ENCODE assay signal across 8 cellular contexts in the genomic region with DNA sequence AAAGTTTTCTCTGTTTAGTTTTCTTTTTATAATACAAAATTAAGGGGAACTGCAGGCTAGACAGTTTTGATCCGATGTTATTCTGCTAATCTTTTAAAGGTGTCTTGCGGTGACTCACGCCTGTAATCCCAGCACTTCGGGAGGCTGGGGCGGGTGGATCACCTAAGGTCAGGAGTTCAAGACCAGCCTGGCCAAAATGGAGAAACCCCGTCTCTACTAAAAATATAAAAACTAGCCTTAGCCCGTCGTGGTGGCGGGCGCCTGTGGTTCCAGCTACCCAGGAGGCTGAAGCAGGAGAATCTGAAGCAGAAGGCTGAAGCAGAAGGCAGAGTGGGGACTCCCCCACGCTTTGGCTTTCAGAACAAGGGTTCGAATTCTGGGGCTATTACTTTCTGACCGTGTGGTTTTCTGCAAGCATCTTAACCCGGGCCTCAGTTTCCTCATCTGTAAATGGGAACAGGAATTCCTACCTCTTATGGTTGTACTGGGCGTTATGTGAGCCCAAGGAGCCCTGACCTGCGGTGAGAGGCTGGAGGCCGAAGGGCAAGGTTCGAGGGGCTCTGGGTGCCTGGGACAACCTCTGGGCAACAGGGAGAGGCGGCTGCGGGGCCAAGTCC. TPM values are rescaled to one million over a fixed set of nuclear protein-coding genes. Genes with fewer than 3 reads are reported as not detected.
DNase-seq lines count a peak whose midpoint lies in the region; ATAC-seq and TF ChIP-seq lines count a peak whose summit lies in the region.

No MANE protein-coding gene starts in this region.

- no peak for DNase-seq in DND-41
- no peak for DNase-seq in PC-3
- no peak for DNase-seq in epithelial cell of proximal tubule (ENCODE audit: low read depth)
- DNase-seq in osteocyte (ENCODE audit: extremely low spot score, unreplicated experiment): no peak
- DNase-seq in SIG-M5 treated with dmso at 0.1 percent for 504 hours (lab: John Stamatoyannopoulos, UW; ENCODE audit: unreplicated experiment): no peak

- H3K9me2 ChIP-seq in PC-3 (replicated peaks; ENCODE audit: low read length): no peaks in the 10 kb centered on the region

- POLR2A ChIA-PET in PC-3 (lab: Charles Lee; ENCODE audit: unreplicated experiment): no interaction called here

- H4K20me1 ChIP-seq in DND-41 (ENCODE audit: insufficient read depth, low read length): 0 out of 2 replicates have a peak, but pooled peaks cover 2% of the 10 kb centered on the region
- no peaks in the 10 kb centered on the region for H4K20me1 ChIP-seq in PC-3 (ENCODE audit: low read length)

- peaks cover 25% of the 10 kb centered on the region for H3K36me3 ChIP-seq in DND-41 (ENCODE audit: insufficient read depth, low read length)
- no peaks in the 10 kb centered on the region for H3K36me3 ChIP-seq in PC-3 (ENCODE audit: low read depth, low read length)

- no peaks in the 10 kb centered on the region for H3K27me3 Mint-ChIP-seq in osteocyte (ENCODE audit: unreplicated experiment)

- ATAC-seq in DND-41 (ENCODE audit: insufficient read depth, low read depth) (no peak), PC-3 (no peak), HG03457 (IDR thresholded peaks at IDR 0.05; ENCODE audit: unreplicated experiment) (no peak), HG03520 (IDR thresholded peaks at IDR 0.05; ENCODE audit: unreplicated experiment) (no peak), HG03432 (IDR thresholded peaks at IDR 0.05; ENCODE audit: unreplicated experiment) (no peak)

- H3K4me3 Mint-ChIP-seq in osteocyte (ENCODE audit: unreplicated experiment): peak overlapping the region; percentile 94

- H3K9ac ChIP-seq in DND-41 (ENCODE audit: low read depth, low read length) (peak overlapping the region; percentile 77), PC-3 (ENCODE audit: low read length) (peak overlapping the region; percentile 93)

- H3F3A ChIP-seq in PC-3 (ENCODE audit: low read length, unreplicated experiment): no peaks in the 10 kb centered on the region

- H3K9me3 Mint-ChIP-seq in osteocyte (ENCODE audit: unreplicated experiment): no peaks in the 10 kb centered on the region

- no peaks in the 10 kb centered on the region for H3K36me3 Mint-ChIP-seq in osteocyte (ENCODE audit: unreplicated experiment)

- peaks cover 38% of the 10 kb centered on the region for H3K79me2 ChIP-seq in DND-41 (ENCODE audit: insufficient read depth, low read length)
- peaks cover 15% of the 10 kb centered on the region; the same call in 1 of the 2 replicates for H3K79me2 ChIP-seq in PC-3 (ENCODE audit: low read length)

- peak overlapping the region; percentile 72 to 76 for H3K4me3 ChIP-seq in DND-41 (ENCODE audit: low read depth in 1 of 2, low read length in 2 of 2)
- peak overlapping the region; percentile 87 for H3K4me3 ChIP-seq in PC-3 (ENCODE audit: low read length)
- H3K4me3 ChIP-seq in epithelial cell of proximal tubule (ENCODE audit: low read depth, low read length): peak overlapping the region; percentile 99

- H3K4me1 Mint-ChIP-seq in osteocyte (ENCODE audit: unreplicated experiment): peaks cover 26% of the 10 kb centered on the region

- peaks cover 40% of the 10 kb centered on the region for H3K4me1 ChIP-seq in DND-41 (ENCODE audit: insufficient read depth, low read length)
- H3K4me1 ChIP-seq in PC-3 (ENCODE audit: insufficient read depth, low read length): peaks cover 14% of the 10 kb centered on the region

- no TSS peak for BruUV-seq in PC-3 (replicated peaks; lab: Mats Ljungman, UMichigan)

- H3K9me3 ChIP-seq in DND-41 (ENCODE audit: insufficient read depth, low read length, severe bottlenecking) (peaks cover 2% of the 10 kb centered on the region), PC-3 (ENCODE audit: low read length) (no peaks in the 10 kb centered on the region)

- H3K4me2 ChIP-seq in DND-41 (ENCODE audit: insufficient read depth, low read length) (peak overlapping the region; percentile 75), PC-3 (ENCODE audit: low read length) (peak overlapping the region; percentile 94)

- no peak for TF ChIP-seq CTCF in DND-41 (IDR thresholded peaks at IDR 0.05; ENCODE audit: borderline replicate concordance, extremely low read depth, low read length, poor library complexity, severe bottlenecking)
- TF ChIP-seq CTCF in PC-3 (conservative IDR thresholded peaks at IDR 0.05; ENCODE audit: low read depth, low read length): no peak
- TF ChIP-seq CTCF in epithelial cell of proximal tubule (conservative IDR thresholded peaks at IDR 0.05; ENCODE audit: low read depth, low read length): no peak
- TF ChIP-seq CTCF in osteocyte (IDR thresholded peaks at IDR 0.05): no peak

- H3K27me3 ChIP-seq in DND-41 (ENCODE audit: insufficient read depth, low read length, poor library complexity) (no peaks in the 10 kb centered on the region), PC-3 (ENCODE audit: low read length) (no peaks in the 10 kb centered on the region)

- H2AFZ ChIP-seq in DND-41 (ENCODE audit: low read depth, low read length) (peak overlapping the region; percentile 78), PC-3 (ENCODE audit: low read length) (peak overlapping the region; percentile 94)

- H3K27ac Mint-ChIP-seq in osteocyte (ENCODE audit: unreplicated experiment): peak overlapping the region; percentile 99

- intact Hi-C loops in PC-3 (cut with micrococcal nuclease): no loop called here

- H3K27ac ChIP-seq in DND-41 (ENCODE audit: low read length): peak overlapping the region; percentile 87
- H3K27ac ChIP-seq in PC-3 (ENCODE audit: low read length): peak overlapping the region; percentile 45; the same call in 1 of the 2 replicates

- CTCF ChIA-PET in PC-3 (lab: Charles Lee): interaction anchor here (1.2 kb wide), 1 partner anchor 143 kb away, joined by 3 read pairs; no protein-coding TSS in a partner anchor

RNA-seq across cellular contexts. Expression of gene KATNB1, which starts 1.2 kb away (rescaled TPM):
- total RNA-seq in PC-3 (2014; rRNA removed) (37.7 and 50.9 TPM in 2 replicates), epithelial cell of proximal tubule (34.7 and 41.5 TPM in 2 replicates), osteocyte (14.2 and 15.9 TPM in 2 replicates)

RNA-seq across cellular contexts. Expression of gene DRC7, which starts 39.8 kb away (rescaled TPM):
- total RNA-seq in PC-3 (2014; rRNA removed) (not detected in 2 replicates), epithelial cell of proximal tubule (not detected in 2 replicates), osteocyte (not detected in 2 replicates)
